26 cellular contexts compared by ENCODE assay signal in genomic region chr3:108145578-108145977, GRCh38. TPM values are rescaled to one million over a fixed set of nuclear protein-coding genes. Genes with fewer than 3 reads are reported as not detected.
A peak's percentile ranks its signal among the peaks of the same experiment; 100 is the strongest.
DNase-seq lines count a peak whose midpoint lies in the region; ATAC-seq, FAIRE-seq and TF ChIP-seq lines count a peak whose summit lies in the region.
"Had no signal": no experiment of that assay in that cellular context is flagged by ENCODE, and none has a peak within 500 bp of the region (broad histone marks: within the 10 kb centered on the region; RNA-seq: fewer than 3 reads in every experiment).

No MANE protein-coding gene starts in this region.

- H3K36me3 ChIP-seq in K562 (ENCODE audit: control insufficient read depth, insufficient read depth, low read length) (no peaks in the 10 kb centered on the region), keratinocyte (ENCODE audit: control insufficient read depth in 2 of 2, extremely low read depth in 1 of 2, insufficient read depth in 2 of 2, low read length in 2 of 2) (no peaks in the 10 kb centered on the region)
- H3K36me3 ChIP-seq in effector memory CD4-positive, alpha-beta T cell (ENCODE audit: control insufficient read depth, insufficient read depth, low read length) = no peaks in the 10 kb centered on the region
- H3K36me3 ChIP-seq: BE2C had no signal

- TF ChIP-seq CTCF in K562 (IDR thresholded peaks at IDR 0.05 in 2 of 3, conservative IDR thresholded peaks at IDR 0.05 in 1 of 3; ENCODE audit: insufficient read depth in 2 of 3, low read depth in 1 of 3, low read length in 3 of 3) (no peak), keratinocyte (optimal IDR thresholded peaks at IDR 0.05 in 1 of 3, IDR thresholded peaks at IDR 0.05 in 1 of 3, conservative IDR thresholded peaks at IDR 0.05 in 1 of 3; ENCODE audit: extremely low read depth in 1 of 3, insufficient read depth in 2 of 3, low read length in 3 of 3) (no peak)

- H3K27ac ChIP-seq in K562 (ENCODE audit: extremely low read depth, low read depth, low read length) (no peak overlapping the region), keratinocyte (ENCODE audit: control insufficient read depth, insufficient read depth, low read length) (no peak overlapping the region)
- H3K27ac ChIP-seq in effector memory CD4-positive, alpha-beta T cell (ENCODE audit: insufficient read depth, low read length, poor library complexity, severe bottlenecking) = no peak overlapping the region
- H3K27ac ChIP-seq: BLaER1 had no signal

- H3K4me2 ChIP-seq in K562 (ENCODE audit: insufficient read depth, low read length) (no peak overlapping the region), keratinocyte (ENCODE audit: control insufficient read depth, extremely low read depth, insufficient read depth, low read depth, low read length) (no peak overlapping the region)
- H3K4me2 ChIP-seq: BLaER1 had no signal

- no peaks in the 10 kb centered on the region for H3K9me1 ChIP-seq in K562 (ENCODE audit: control insufficient read depth, insufficient read depth, low read length)
- no peaks in the 10 kb centered on the region for H3K9me1 ChIP-seq in keratinocyte (ENCODE audit: control insufficient read depth, extremely low read depth, insufficient read depth, low read length)

- H4K20me1 ChIP-seq in K562 (replicated peaks; ENCODE audit: control insufficient read depth, insufficient read depth, low read length) (no peaks in the 10 kb centered on the region), keratinocyte (ENCODE audit: control insufficient read depth, extremely low read depth, insufficient read depth, low read length) (no peaks in the 10 kb centered on the region)
- H4K20me1 ChIP-seq: BLaER1 had no signal

- POLR2A ChIA-PET in K562 (lab: Yijun Ruan, JAX) = interaction anchor here (0.6 kb wide), 1 partner anchor 77 kb away, joined by 3 read pairs; no protein-coding TSS in a partner anchor

- 0% methylated on average over 1 of the region's 1 CpG for WGBS in K562 (ENCODE audit: insufficient coverage, low coverage, missing lambda C conversion rate)

- in situ Hi-C loops in K562 (cut with MboI) = no loop called here

- ATAC-seq in K562 (no peak), SK-N-SH treated with all-trans-retinoic acid at 6 μM for 48 hours (no peak)
- ATAC-seq: GM12878 had no signal

- H2AFZ ChIP-seq in K562 (ENCODE audit: low read depth, low read length) = no peak overlapping the region
- H2AFZ ChIP-seq in keratinocyte (ENCODE audit: control insufficient read depth, low read length) = no peak overlapping the region

- H3K9ac ChIP-seq in K562 (ENCODE audit: insufficient read depth in 1 of 2, low read depth in 2 of 2, low read length in 2 of 2) (no peak overlapping the region), keratinocyte (ENCODE audit: control insufficient read depth, extremely low read depth, insufficient read depth, low read length) (no peak overlapping the region)
- H3K9ac ChIP-seq: BLaER1 had no signal

- H3K4me3 ChIP-seq in K562 (no peak overlapping the region), keratinocyte (ENCODE audit: control insufficient read depth in 2 of 3, extremely low read depth in 1 of 3, insufficient read depth in 2 of 3, low read depth in 1 of 3, low read length in 3 of 3) (no peak overlapping the region)
- no peak overlapping the region for H3K4me3 ChIP-seq in effector memory CD4-positive, alpha-beta T cell (ENCODE audit: insufficient read depth, low read depth, low read length, poor library complexity, severe bottlenecking)
- H3K4me3 ChIP-seq: BLaER1, GM12878 had no signal

- CTCF ChIA-PET in K562 (lab: Yijun Ruan, JAX; ENCODE audit: low intra/inter-chr PET ratio) = no interaction called here

- TF ChIP-seq POLR2A in K562 (conservative IDR thresholded peaks at IDR 0.05) = no peak

- no peak for TF ChIP-seq RAD21 in K562 (CRISPR knock-in tag; conservative IDR thresholded peaks at IDR 0.05 in 1 of 2, IDR thresholded peaks at IDR 0.05 in 1 of 2)

- FAIRE-seq in K562 (lab: Jason Lieb, UNC) (no peak), keratinocyte (lab: Jason Lieb, UNC) (peak; percentile 26)
- FAIRE-seq: A204.1, GM12878, GM12892, GM18507, GM19239 had no signal

- dilution Hi-C loops in keratinocyte (cut with MboI; ENCODE audit: extremely low pct_ligation_motif_present, low sequenced_read_pairs) = no loop called here

- BruUV-seq in K562 (replicated peaks; lab: Mats Ljungman, UMichigan) = no TSS peak

- no peaks in the 10 kb centered on the region for H3K9me3 ChIP-seq in K562 (replicated peaks; ENCODE audit: control insufficient read depth, insufficient read depth, low read depth, low read length)
- no peaks in the 10 kb centered on the region for H3K9me3 ChIP-seq in keratinocyte (ENCODE audit: control insufficient read depth, low read depth, low read length)
- H3K9me3 ChIP-seq in effector memory CD4-positive, alpha-beta T cell (ENCODE audit: control insufficient read depth, low read length) = no peaks in the 10 kb centered on the region
- H3K9me3 ChIP-seq: BE2C had no signal

- H3K4me1 ChIP-seq in K562 (replicated peaks in 1 of 2; ENCODE audit: control insufficient read depth in 2 of 2, insufficient read depth in 2 of 2, low read length in 2 of 2) = peaks cover 0 to 20% of the 10 kb centered on the region in 2 experiments; a peak in 2 of 5 replicates
- no peaks in the 10 kb centered on the region for H3K4me1 ChIP-seq in keratinocyte (ENCODE audit: control insufficient read depth, extremely low read depth, insufficient read depth, low read length)
- no peaks in the 10 kb centered on the region for H3K4me1 ChIP-seq in effector memory CD4-positive, alpha-beta T cell (ENCODE audit: control insufficient read depth, insufficient read depth, low read length, poor library complexity, severe bottlenecking)
- H3K4me1 ChIP-seq: BLaER1 had no signal

- H3K79me2 ChIP-seq in K562 (ENCODE audit: control insufficient read depth, insufficient read depth, low read length) (no peaks in the 10 kb centered on the region), keratinocyte (ENCODE audit: control insufficient read depth, insufficient read depth, low read length) (no peaks in the 10 kb centered on the region)

- H3K27me3 ChIP-seq in K562 (ENCODE audit: control insufficient read depth in 2 of 2, insufficient read depth in 2 of 2, low read length in 2 of 2) (no peaks in the 10 kb centered on the region), keratinocyte (ENCODE audit: control insufficient read depth, extremely low read depth, insufficient read depth, low read length) (no peaks in the 10 kb centered on the region)
- H3K27me3 ChIP-seq in effector memory CD4-positive, alpha-beta T cell (replicated peaks; ENCODE audit: control insufficient read depth, insufficient read depth, low read length, poor library complexity, severe bottlenecking) = no peaks in the 10 kb centered on the region
- H3K27me3 ChIP-seq: BE2C, BLaER1 had no signal

- intact Hi-C loops in K562 (cut with micrococcal nuclease) = no loop called here

- peak; percentile 38 for TF ChIP-seq EP300 in K562 (IDR thresholded peaks at IDR 0.05; ENCODE audit: low read length)

- peak; percentile 43 for DNase-seq in OCI-M1 (lab: John Stamatoyannopoulos, UW)
- DNase-seq in K562 (ENCODE audit: extremely low read depth in 1 of 4, low spot score in 3 of 4) = no peak
- no peak for DNase-seq in keratinocyte (ENCODE audit: low read depth, low spot score)
- no peak for DNase-seq in effector memory CD4-positive, alpha-beta T cell
- DNase-seq: 8988T; ACHN; BE2C; C1 segment of cervical spinal cord; CD4-positive, alpha-beta memory T cell; CD4-positive, CD25-positive, alpha-beta regulatory T cell; CD8-positive, alpha-beta memory T cell; COR-L47; DMS 273 treated with DMSO at 0.1 percent for 48 hours; DMS153; DMS53; DMS79; DND-41; EL; GDM1 had no signal

TF ChIP-seq in K562, 482 proteins besides CTCF, POLR2A, EP300 and RAD21 (continues in another document):
- TF ChIP-seq BCL6 (CRISPR knock-in tag; IDR thresholded peaks at IDR 0.05) (no peak), ZNF586 (CRISPR knock-in tag; conservative IDR thresholded peaks at IDR 0.05) (no peak), FOS (IDR thresholded peaks at IDR 0.05; ENCODE audit: extremely low read depth, insufficient read length) (no peak), RCOR1 (IDR thresholded peaks at IDR 0.05; ENCODE audit: borderline replicate concordance in 1 of 2, low read depth in 2 of 2, low read length in 2 of 2) (peak in 1 of 2 experiments; percentile 69; a peak in 1 of 4 replicates)

TF ChIP-seq in SK-N-SH treated with all-trans-retinoic acid at 6 μM for 48 hours, 23 proteins besides CTCF, POLR2A, EP300 and RAD21 (continues in another document):
- TF ChIP-seq RARB (CRISPR knock-in tag; IDR thresholded peaks at IDR 0.05) (no peak), ZFP30 (CRISPR knock-in tag; IDR thresholded peaks at IDR 0.05) (no peak), TCF4 (CRISPR knock-in tag; IDR thresholded peaks at IDR 0.05; ENCODE audit: borderline replicate concordance) (no peak), CSDC2 (CRISPR knock-in tag; IDR thresholded peaks at IDR 0.05) (no peak), OSR1 (CRISPR knock-in tag; IDR thresholded peaks at IDR 0.05) (no peak)

RNA-seq across cellular contexts. Expression of gene CD47, which starts 54.7 kb away (rescaled TPM):
- total RNA-seq in K562 (2011; cell fraction: chromatin; rRNA removed; ENCODE audit: low replicate concordance) = 23.7 and 67.2 TPM in 2 replicates
- total RNA-seq in K562 (2011; cell fraction: nucleolus; rRNA removed) = 12.6 and 14.2 TPM in 2 replicates
- total RNA-seq in K562 (2011; cell fraction: nucleoplasm; rRNA removed) = 44.8 and 62.4 TPM in 2 replicates
- total RNA-seq in K562 (2014; rRNA removed) (21.3 and 24.3 TPM in 2 replicates), K562 (2014; rRNA removed; fragmentation: Illumina TruSeq; extraction: Trizol) (54.4 and 64.0 TPM in 2 replicates), K562 (2015; rRNA removed; fragmentation: Illumina TruSeq; extraction: Trizol) (38.5 and 41.5 TPM in 2 replicates), K562 (2021) (36.2 and 36.3 TPM in 2 replicates)
- polyA plus RNA-seq in K562 (2011; rRNA removed) (27.5 and 62.6 TPM in 2 replicates), K562 (2014; fragmentation: Illumina TruSeq; extraction: Trizol) (36.3 and 38.1 TPM in 2 replicates), K562 (2014; fragmentation: Nextera tagmentation; extraction: Ambion mirVana) (10 to 100 TPM; 10.2 to 14.9 TPM), K562 (2014; rRNA removed) (29.8 and 38.7 TPM in 2 replicates), keratinocyte (48.3 to 96.5 TPM (median 64.3 TPM) in 3 replicates)
- 15.3 and 38.6 TPM in 2 replicates for polyA plus RNA-seq in K562 (2011; cell fraction: cytosol; rRNA removed)
- polyA plus RNA-seq in K562 (2011; cell fraction: nucleus; rRNA removed) = 22.4 and 32.0 TPM in 2 replicates
- 42.9 and 74.0 TPM in 2 replicates for polyA plus RNA-seq in K562 (2012)
- polyA minus RNA-seq in K562 (2011; rRNA and poly(A)+ RNA removed) = 28.5 and 46.2 TPM in 2 replicates
- polyA minus RNA-seq in K562 (2011; cell fraction: cytosol; rRNA and poly(A)+ RNA removed) = 8.7 and 22.3 TPM in 2 replicates
- polyA minus RNA-seq in K562 (2011; cell fraction: nucleus; rRNA and poly(A)+ RNA removed) = 19.5 and 38.5 TPM in 2 replicates
- 84.5 TPM for polyA plus RNA-seq in keratinocyte (2011; ENCODE audit: low read depth)
- polyA plus RNA-seq in keratinocyte (2011; cell fraction: cytosol; rRNA removed) = 39.4 and 72.7 TPM in 2 replicates
- polyA plus RNA-seq in keratinocyte (2011; cell fraction: nucleus; rRNA removed) = 73.2 and 105 TPM in 2 replicates
- polyA plus RNA-seq in keratinocyte (2012; ENCODE audit: low replicate concordance) = 30.9 and 48.9 TPM in 2 replicates
- polyA minus RNA-seq in keratinocyte = 29.9 to 61.0 TPM (median 36.8 TPM) in 3 replicates
- 11.7 TPM for polyA minus RNA-seq in keratinocyte (2011; cell fraction: cytosol; rRNA and poly(A)+ RNA removed)
- polyA minus RNA-seq in keratinocyte (2011; cell fraction: nucleus; rRNA and poly(A)+ RNA removed) = 29.3 and 66.9 TPM in 2 replicates
